Comparison of ENCODE assay signal across 27 cellular contexts in genomic region chr21:35231115-35231514, GRCh38.
DNase-seq lines count a peak whose midpoint lies in the region; ATAC-seq and TF ChIP-seq lines count a peak whose summit lies in the region.
"Had no signal": no experiment of that assay in that cellular context is flagged by ENCODE, and none has a peak within 500 bp of the region (broad histone marks: within the 10 kb centered on the region; RNA-seq: fewer than 3 reads in every experiment).

No MANE protein-coding gene starts in this region.

- H3K79me2 ChIP-seq in OCI-LY1 (ENCODE audit: insufficient read depth, low read length): no peaks in the 10 kb centered on the region; the same call in 1 of the 2 replicates

- H3K27me3 Mint-ChIP-seq in activated T-cell treated with anti-CD3 and anti-CD28 coated beads, Interleukin-2, amount 50 U/mL, for 4 hours (ENCODE audit: low read depth): no peaks in the 10 kb centered on the region
- H3K27me3 Mint-ChIP-seq in activated T-cell treated with anti-CD3 and anti-CD28 coated beads, Interleukin-2, amount 50 U/mL, for 72 hours (ENCODE audit: low read depth): no peaks in the 10 kb centered on the region
- H3K27me3 Mint-ChIP-seq: progenitor cell of endocrine pancreas had no signal

- no peaks in the 10 kb centered on the region for H3K36me3 Mint-ChIP-seq in activated T-cell treated with anti-CD3 and anti-CD28 coated beads, Interleukin-2, amount 50 U/mL, for 4 hours (ENCODE audit: insufficient read depth)
- H3K36me3 Mint-ChIP-seq in activated T-cell treated with anti-CD3 and anti-CD28 coated beads, Interleukin-2, amount 50 U/mL, for 72 hours (ENCODE audit: insufficient read depth in 2 of 2): peaks cover 4 to 6% of the 10 kb centered on the region in 2 donors

- H3K4me2 ChIP-seq in OCI-LY1 (ENCODE audit: low read length): no peak overlapping the region; the same call in 1 of the 2 replicates

- peak overlapping the region; percentile 99 for H3K27ac ChIP-seq in OCI-LY1 (ENCODE audit: low read depth, low read length, poor library complexity, severe bottlenecking)
- no peak overlapping the region for H3K27ac ChIP-seq in caudate nucleus (ENCODE audit: low read depth, low read length)
- H3K27ac ChIP-seq: left lung, stomach had no signal

- H3K9me2 ChIP-seq in OCI-LY1 (ENCODE audit: low read depth, low read length): no peaks in the 10 kb centered on the region

- peaks cover 12% of the 10 kb centered on the region for H3K9me3 Mint-ChIP-seq in activated T-cell treated with anti-CD3 and anti-CD28 coated beads, Interleukin-2, amount 50 U/mL, for 4 hours
- peaks cover 2% of the 10 kb centered on the region in 2 donors for H3K9me3 Mint-ChIP-seq in activated T-cell treated with anti-CD3 and anti-CD28 coated beads, Interleukin-2, amount 50 U/mL, for 72 hours

- H3K27me3 ChIP-seq in OCI-LY1 (ENCODE audit: insufficient read depth, low read length): no peaks in the 10 kb centered on the region
- H3K27me3 ChIP-seq: left lung, stomach had no signal

- H3K27ac Mint-ChIP-seq in activated T-cell treated with anti-CD3 and anti-CD28 coated beads, Interleukin-2, amount 50 U/mL, for 72 hours: no peak overlapping the region
- H3K27ac Mint-ChIP-seq: B cell, progenitor cell of endocrine pancreas had no signal

- H3K9me3 ChIP-seq in OCI-LY1 (ENCODE audit: low read length): peaks cover 9% of the 10 kb centered on the region
- H3K9me3 ChIP-seq: HAP-1, left lung, mucosa of descending colon had no signal

- TF ChIP-seq CTCF in GM12865 (IDR thresholded peaks at IDR 0.05; ENCODE audit: insufficient read depth, low read depth, low read length, missing control alignments) (no peak), OCI-LY1 (IDR thresholded peaks at IDR 0.05; ENCODE audit: low read length) (no peak), choroid plexus epithelial cell (conservative IDR thresholded peaks at IDR 0.05; ENCODE audit: low read depth, low read length) (no peak)

- no peak overlapping the region for H2AFZ ChIP-seq in OCI-LY1 (ENCODE audit: low read length)

- no peak for ATAC-seq in activated T-cell treated with anti-CD3 and anti-CD28 coated beads, Interleukin-2, amount 50 U/mL, for 4 hours
- no peak for ATAC-seq in activated T-cell treated with anti-CD3 and anti-CD28 coated beads, Interleukin-2, amount 50 U/mL, for 72 hours (replicated peaks in 1 of 2)
- ATAC-seq: GM12878, left lung, mucosa of descending colon had no signal

- peaks cover 5% of the 10 kb centered on the region; the same call in 1 of the 2 replicates for H3K36me3 ChIP-seq in OCI-LY1 (ENCODE audit: insufficient read depth, low read length)
- H3K36me3 ChIP-seq: HAP-1, left lung, stomach had no signal

- no peaks in the 10 kb centered on the region for H4K20me1 ChIP-seq in OCI-LY1 (ENCODE audit: insufficient read depth, low read length)

- no peak overlapping the region for H3K4me3 Mint-ChIP-seq in activated T-cell treated with anti-CD3 and anti-CD28 coated beads, Interleukin-2, amount 50 U/mL, for 4 hours
- no peak overlapping the region for H3K4me3 Mint-ChIP-seq in activated T-cell treated with anti-CD3 and anti-CD28 coated beads, Interleukin-2, amount 50 U/mL, for 72 hours
- H3K4me3 Mint-ChIP-seq: B cell, neural crest cell had no signal

- H3F3A ChIP-seq in OCI-LY1 (ENCODE audit: insufficient read depth, low read length): 0 out of 2 replicates have a peak, but pooled peaks cover 10% of the 10 kb centered on the region

- H3K4me3 ChIP-seq in GM12865 (ENCODE audit: low read depth, low read length): no peak overlapping the region
- no peak overlapping the region for H3K4me3 ChIP-seq in OCI-LY1 (ENCODE audit: low read depth, low read length, poor library complexity, severe bottlenecking)
- no peak overlapping the region for H3K4me3 ChIP-seq in choroid plexus epithelial cell (ENCODE audit: low read depth, low read length)
- H3K4me3 ChIP-seq: GM12878, HAP-1, left lung, mucosa of descending colon, stomach had no signal

- H3K4me1 Mint-ChIP-seq in activated T-cell treated with anti-CD3 and anti-CD28 coated beads, Interleukin-2, amount 50 U/mL, for 4 hours (ENCODE audit: low read depth): peaks cover 27% of the 10 kb centered on the region
- peaks cover 46% of the 10 kb centered on the region for H3K4me1 Mint-ChIP-seq in activated T-cell treated with anti-CD3 and anti-CD28 coated beads, Interleukin-2, amount 50 U/mL, for 72 hours (ENCODE audit: low read depth)

- DNase-seq in DMS53 (lab: John Stamatoyannopoulos, UW) (peak; percentile 80), GM12865 (ENCODE audit: low read depth) (peak; percentile 17), choroid plexus epithelial cell (ENCODE audit: low read depth) (peak; percentile 38), caudate nucleus (lab: John Stamatoyannopoulos, UW) (no peak)
- no peak for DNase-seq in stimulated activated CD4-positive, alpha-beta T cell treated with anti-CD3 and anti-CD28 coated beads, Interleukin-12 subunit alpha, Interleukin-12 subunit beta, amount 100 ng/mL, for 4 hours
- no peak for DNase-seq in activated T-cell treated with anti-CD3 and anti-CD28 coated beads, Interleukin-2, amount 50 U/mL, for 4 hours
- DNase-seq in activated T-cell treated with anti-CD3 and anti-CD28 coated beads, Interleukin-2, amount 50 U/mL, for 72 hours: no peak
- DNase-seq: activated CD4-positive, alpha-beta T cell treated with anti-CD3 and anti-CD28 coated beads, Interleukin-2, amount 50 U/mL, for 1 hour; activated CD8-positive, alpha-beta memory T cell treated with anti-CD3 and anti-CD28 coated beads, Interleukin-2, amount 50 U/mL, for 48 hours; activated gamma-delta T cell treated with Interleukin-2 at 50 U/mL for 16 hours; amniotic stem cell; Calu3; central memory CD4-positive, alpha-beta T cell; left lung; mucosa of descending colon; NCI-H1694 treated with DMSO at 0.1 percent for 48 hours; NCI-H69; small intestine; stimulated activated CD4-positive, alpha-beta T cell treated with anti-CD3 and anti-CD28 coated beads, Interleukin-4, amount 100 ng/mL, for 1 hour; stomach; T-helper 1 cell had no signal

- H3K9ac ChIP-seq in OCI-LY1 (ENCODE audit: low read length): no peak overlapping the region

- peaks cover 88% of the 10 kb centered on the region for H3K4me1 ChIP-seq in OCI-LY1 (ENCODE audit: insufficient read depth, low read length, severe bottlenecking)
- H3K4me1 ChIP-seq: HAP-1, left lung had no signal

Comparison
In these comparisons a context has a peak if more than half of its experiments do, and no peak if none do; other contexts are left out.
1. DNase-seq: peak in DMS53 (single experiment), GM12865 (single experiment) and choroid plexus epithelial cell (single experiment); none in stimulated activated CD4-positive, alpha-beta T cell treated with anti-CD3 and anti-CD28 coated beads, Interleukin-12 subunit alpha, Interleukin-12 subunit beta, amount 100 ng/mL, for 4 hours (single experiment), caudate nucleus (0 of 61), activated T-cell treated with anti-CD3 and anti-CD28 coated beads, Interleukin-2, amount 50 U/mL, for 4 hours (single experiment) and activated T-cell treated with anti-CD3 and anti-CD28 coated beads, Interleukin-2, amount 50 U/mL, for 72 hours (0 of 2).